19 cellular contexts compared by ENCODE assay signal in the genomic region with DNA sequence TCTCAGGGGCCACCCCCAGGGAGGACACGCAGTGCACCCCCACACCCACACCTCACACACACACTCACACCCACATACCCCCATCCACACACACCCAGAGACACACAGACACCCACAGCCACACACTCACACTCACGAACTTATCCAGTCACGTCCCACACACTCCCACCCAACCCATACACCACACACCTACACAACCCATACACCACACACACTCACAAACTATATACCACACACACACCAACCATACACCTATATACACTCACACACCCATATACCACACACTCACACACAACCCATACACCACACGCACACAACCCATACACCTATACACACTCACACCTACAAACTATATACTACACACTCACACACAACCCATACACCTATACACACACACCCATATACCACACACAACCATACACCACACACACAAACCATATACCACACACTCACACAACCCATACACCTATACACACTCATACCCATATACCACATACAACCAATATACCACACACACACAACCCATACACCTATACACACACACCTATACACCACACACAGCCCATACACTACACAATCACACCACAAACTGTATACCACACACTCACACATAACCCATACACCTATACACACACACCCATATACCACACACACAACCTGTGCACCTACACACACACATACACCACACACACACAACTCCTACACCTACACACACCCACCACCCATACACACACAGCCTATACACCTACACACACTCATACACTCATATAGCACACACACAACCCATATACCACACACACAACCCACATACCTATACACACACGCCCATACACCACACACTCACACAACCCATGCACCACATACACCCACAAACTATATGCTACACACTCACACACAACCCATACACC. TPM values are rescaled to one million over a fixed set of nuclear protein-coding genes. Genes with fewer than 3 reads are reported as not detected.
A peak's percentile ranks its signal among the peaks of the same experiment; 100 is the strongest.
DNase-seq lines count a peak whose midpoint lies in the region; ATAC-seq, FAIRE-seq and TF ChIP-seq lines count a peak whose summit lies in the region.
"Had no signal": no experiment of that assay in that cellular context is flagged by ENCODE, and none has a peak within 500 bp of the region (broad histone marks: within the 10 kb centered on the region; RNA-seq: fewer than 3 reads in every experiment).

No MANE protein-coding gene starts in this region.

- POLR2A ChIA-PET in A549 (lab: Yijun Ruan, JAX) (no interaction called here), activated B cell treated with CpG ODN at 0.5 μM for 24 hours (lab: Charles Lee) (no interaction called here)

- H3K27ac ChIP-seq in A549, result peak overlapping the region; percentile 47 to 73; a peak in 3 of 6 replicates
- H3K27ac ChIP-seq: cardiac muscle cell, HL-60, upper lobe of right lung, VCaP had no signal

- ATAC-seq in A549 (no peak), activated B cell treated with CpG ODN at 0.5 μM for 24 hours (ENCODE audit: low read depth) (no peak), HG03460 (IDR thresholded peaks at IDR 0.05; ENCODE audit: unreplicated experiment) (no peak)
- ATAC-seq: upper lobe of right lung had no signal

- peak overlapping the region; percentile 49 for H3K4me2 ChIP-seq in A549

- H3K4me3 ChIP-seq in A549, result no peak overlapping the region
- H3K4me3 ChIP-seq: cardiac muscle cell, upper lobe of right lung had no signal

- no peak for TF ChIP-seq CTCF in A549 (IDR thresholded peaks at IDR 0.05)
- no peak for TF ChIP-seq CTCF in activated B cell treated with CpG ODN at 0.5 μM for 24 hours (IDR thresholded peaks at IDR 0.05)

- DNase-seq in A549 (ENCODE audit: low read depth in 1 of 2, low spot score in 1 of 2) (no peak), activated B cell treated with CpG ODN at 0.5 μM for 24 hours (no peak), mesenteric fat pad (ENCODE audit: low spot score) (peak; percentile 3), NCI-H1092 (lab: John Stamatoyannopoulos, UW) (no peak), NCI-H446 treated with DMSO at 0.1 percent for 48 hours (lab: John Stamatoyannopoulos, UW) (no peak), NCI-H1436 (lab: John Stamatoyannopoulos, UW) (no peak)
- DNase-seq: HCEC 1CT, NCI-H1417, NCI-H2081 treated with DMSO at 0.1 percent for 48 hours, NCI-H446, nucleus accumbens had no signal

- H3K4me1 Mint-ChIP-seq in IgD-negative memory B cell (peaks cover 20 to 41% (median 40%) of the 10 kb centered on the region in 3 donors), activated B cell treated with CpG ODN at 0.5 μM for 24 hours (peaks cover 63% of the 10 kb centered on the region)

- FAIRE-seq in A549 (lab: Jason Lieb, UNC), result no peak
- FAIRE-seq: A204.1 had no signal

- H3K36me3 Mint-ChIP-seq in IgD-negative memory B cell (peaks cover 2% of the 10 kb centered on the region), activated B cell treated with CpG ODN at 0.5 μM for 24 hours (ENCODE audit: low read depth) (no peaks in the 10 kb centered on the region)
- H3K36me3 Mint-ChIP-seq: activated naive CD8-positive, alpha-beta T cell had no signal

- peak overlapping the region; percentile 71 to 95 (median 93) for H3K27ac Mint-ChIP-seq in IgD-negative memory B cell
- H3K27ac Mint-ChIP-seq in activated B cell treated with CpG ODN at 0.5 μM for 24 hours, result peak overlapping the region; percentile 95
- H3K27ac Mint-ChIP-seq: activated naive CD8-positive, alpha-beta T cell had no signal

- intact Hi-C loops in activated B cell treated with CpG ODN at 0.5 μM for 24 hours (cut with micrococcal nuclease), result no loop called here

- no peaks in the 10 kb centered on the region for H3K9me3 ChIP-seq in A549
- H3K9me3 ChIP-seq: upper lobe of right lung had no signal

- no peak for TF ChIP-seq POLR2A in A549 (IDR thresholded peaks at IDR 0.05; ENCODE audit: low read length)

- H3K27me3 Mint-ChIP-seq in IgD-negative memory B cell, result no peaks in the 10 kb centered on the region
- no peaks in the 10 kb centered on the region for H3K27me3 Mint-ChIP-seq in activated B cell treated with CpG ODN at 0.5 μM for 24 hours
- H3K27me3 Mint-ChIP-seq: activated naive CD8-positive, alpha-beta T cell had no signal

- WGBS in A549 (ENCODE audit: missing lambda C conversion rate), result 61% methylated on average over 5 of the region's 5 CpGs

- no peaks in the 10 kb centered on the region for H3K9me3 Mint-ChIP-seq in IgD-negative memory B cell
- H3K9me3 Mint-ChIP-seq in activated B cell treated with CpG ODN at 0.5 μM for 24 hours, result no peaks in the 10 kb centered on the region

- TF ChIP-seq EP300 in A549 (IDR thresholded peaks at IDR 0.05), result no peak

- TF ChIP-seq RAD21 in A549 (conservative IDR thresholded peaks at IDR 0.05 in 1 of 2, IDR thresholded peaks at IDR 0.05 in 1 of 2), result no peak

- peak overlapping the region in 3 of 4 donors; percentile 2 to 39 (median 10) for H3K4me3 Mint-ChIP-seq in IgD-negative memory B cell
- no peak overlapping the region for H3K4me3 Mint-ChIP-seq in activated B cell treated with CpG ODN at 0.5 μM for 24 hours
- H3K4me3 Mint-ChIP-seq: activated naive CD8-positive, alpha-beta T cell had no signal

- peaks cover 9% of the 10 kb centered on the region; the same call in 2 of the 3 replicates for H3K4me1 ChIP-seq in A549
- H3K4me1 ChIP-seq: upper lobe of right lung had no signal

- CTCF ChIA-PET in A549 (lab: Yijun Ruan, JAX), result no interaction called here
- CTCF ChIA-PET in activated B cell treated with CpG ODN at 0.5 μM for 24 hours (lab: Charles Lee), result no interaction called here

TF ChIP-seq in A549, 52 proteins besides CTCF, POLR2A, EP300 and RAD21 (continues in another document):
- TF ChIP-seq KDM1A (IDR thresholded peaks at IDR 0.05; ENCODE audit: low read depth), result no peak
- TF ChIP-seq TP53 (CRISPR knock-in tag; IDR thresholded peaks at IDR 0.05), result no peak
- TF ChIP-seq ZFP36 (IDR thresholded peaks at IDR 0.05; ENCODE audit: borderline replicate concordance, partially characterized antibody), result no peak
- no peak for TF ChIP-seq BHLHE40 (IDR thresholded peaks at IDR 0.05; ENCODE audit: low read depth, low read length)
- no peak for TF ChIP-seq CHD2 (IDR thresholded peaks at IDR 0.05; ENCODE audit: low read length, partially characterized antibody)
- TF ChIP-seq, protein P1, sequence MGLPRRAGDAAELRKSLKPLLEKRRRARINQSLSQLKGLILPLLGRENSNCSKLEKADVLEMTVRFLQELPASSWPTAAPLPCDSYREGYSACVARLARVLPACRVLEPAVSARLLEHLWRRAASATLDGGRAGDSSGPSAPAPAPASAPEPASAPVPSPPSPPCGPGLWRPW (IDR thresholded peaks at IDR 0.05), result no peak
- TF ChIP-seq NFE2L2 (conservative IDR thresholded peaks at IDR 0.05; ENCODE audit: low read length), result no peak
- TF ChIP-seq ATOH8 (CRISPR knock-in tag; IDR thresholded peaks at IDR 0.05; ENCODE audit: low read depth), result no peak
- no peak for TF ChIP-seq MYC (IDR thresholded peaks at IDR 0.05; ENCODE audit: borderline replicate concordance, low read length)
- TF ChIP-seq MAX (IDR thresholded peaks at IDR 0.05), result no peak
- no peak for TF ChIP-seq POLR2AphosphoS2 (conservative IDR thresholded peaks at IDR 0.05; ENCODE audit: low read length)
- TF ChIP-seq MAFK (IDR thresholded peaks at IDR 0.05; ENCODE audit: partially characterized antibody), result no peak
- TF ChIP-seq CBX8 (IDR thresholded peaks at IDR 0.05), result no peak
- TF ChIP-seq HOXA7 (CRISPR knock-in tag; IDR thresholded peaks at IDR 0.05), result no peak
- TF ChIP-seq, protein P2, sequence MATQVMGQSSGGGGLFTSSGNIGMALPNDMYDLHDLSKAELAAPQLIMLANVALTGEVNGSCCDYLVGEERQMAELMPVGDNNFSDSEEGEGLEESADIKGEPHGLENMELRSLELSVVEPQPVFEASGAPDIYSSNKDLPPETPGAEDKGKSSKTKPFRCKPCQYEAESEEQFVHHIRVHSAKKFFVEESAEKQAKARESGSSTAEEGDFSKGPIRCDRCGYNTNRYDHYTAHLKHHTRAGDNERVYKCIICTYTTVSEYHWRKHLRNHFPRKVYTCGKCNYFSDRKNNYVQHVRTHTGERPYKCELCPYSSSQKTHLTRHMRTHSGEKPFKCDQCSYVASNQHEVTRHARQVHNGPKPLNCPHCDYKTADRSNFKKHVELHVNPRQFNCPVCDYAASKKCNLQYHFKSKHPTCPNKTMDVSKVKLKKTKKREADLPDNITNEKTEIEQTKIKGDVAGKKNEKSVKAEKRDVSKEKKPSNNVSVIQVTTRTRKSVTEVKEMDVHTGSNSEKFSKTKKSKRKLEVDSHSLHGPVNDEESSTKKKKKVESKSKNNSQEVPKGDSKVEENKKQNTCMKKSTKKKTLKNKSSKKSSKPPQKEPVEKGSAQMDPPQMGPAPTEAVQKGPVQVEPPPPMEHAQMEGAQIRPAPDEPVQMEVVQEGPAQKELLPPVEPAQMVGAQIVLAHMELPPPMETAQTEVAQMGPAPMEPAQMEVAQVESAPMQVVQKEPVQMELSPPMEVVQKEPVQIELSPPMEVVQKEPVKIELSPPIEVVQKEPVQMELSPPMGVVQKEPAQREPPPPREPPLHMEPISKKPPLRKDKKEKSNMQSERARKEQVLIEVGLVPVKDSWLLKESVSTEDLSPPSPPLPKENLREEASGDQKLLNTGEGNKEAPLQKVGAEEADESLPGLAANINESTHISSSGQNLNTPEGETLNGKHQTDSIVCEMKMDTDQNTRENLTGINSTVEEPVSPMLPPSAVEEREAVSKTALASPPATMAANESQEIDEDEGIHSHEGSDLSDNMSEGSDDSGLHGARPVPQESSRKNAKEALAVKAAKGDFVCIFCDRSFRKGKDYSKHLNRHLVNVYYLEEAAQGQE (IDR thresholded peaks at IDR 0.05), result no peak

RNA-seq across cellular contexts. Expression of gene TMEM121, which starts 42.7 kb away (rescaled TPM):
- polyA plus RNA-seq in A549 (2011; rRNA removed) (2.3 and 2.4 TPM in 2 replicates), A549 (2017; fragmentation: RNase III; extraction: RNeasy Plus Mini Kit Qiagen cat#74134 plus additional on column Dnase treatment) (4.3 to 5.7 TPM (median 5.6 TPM) in 3 replicates), IgD-negative memory B cell (5.5 TPM)
- polyA plus RNA-seq in A549 (2012; cell fraction: cytosol; rRNA removed), result 9.5 and 17.3 TPM in 2 replicates
- polyA plus RNA-seq in A549 (2012; cell fraction: nucleus; rRNA removed), result 10.8 and 20.0 TPM in 2 replicates
- 0.74 and 1.4 TPM in 2 replicates for polyA minus RNA-seq in A549 (2011; rRNA and poly(A)+ RNA removed)
- total RNA-seq in activated B cell treated with CpG ODN at 0.5 μM for 24 hours (0.95 and 1.6 TPM in 2 replicates), mesenteric fat pad (2.1 TPM)
